ENCODE assay signal across 1 cellular context in genomic region chr1:41367102-41367537, GRCh38.
TF ChIP-seq lines count a peak whose summit lies in the region.

No MANE protein-coding gene starts in this region.

TF ChIP-seq in K562, 482 proteins besides CTCF, POLR2A, EP300 and RAD21 (continued from another document):
- TF ChIP-seq ARID3A (IDR thresholded peaks at IDR 0.05; ENCODE audit: borderline replicate concordance, low read depth, low read length) = no peak
- TF ChIP-seq HDAC8 (tag; IDR thresholded peaks at IDR 0.05) = no peak
- TF ChIP-seq POLR2AphosphoS2 (IDR thresholded peaks at IDR 0.05; ENCODE audit: low read length) = no peak
